1 cellular context compared by ENCODE assay signal in genomic region chr5:56329652-56330051, GRCh38.
TF ChIP-seq lines count a peak whose summit lies in the region.

No MANE protein-coding gene starts in this region.

TF ChIP-seq in GM12878, 131 proteins besides CTCF, POLR2A, EP300 and RAD21 (continued from another document and continues in another):
- no peak for TF ChIP-seq RELB (IDR thresholded peaks at IDR 0.05; ENCODE audit: low read depth)
- no peak; the same call in 1 of the 2 replicates for TF ChIP-seq CBFB (IDR thresholded peaks at IDR 0.05; ENCODE audit: low read depth)
- TF ChIP-seq ZNF384 (IDR thresholded peaks at IDR 0.05; ENCODE audit: borderline replicate concordance, low read depth, low read length): no peak
- no peak for TF ChIP-seq RBBP5 (conservative IDR thresholded peaks at IDR 0.05)
- peak; percentile 30 to 33; a peak in 2 of 4 replicates for TF ChIP-seq IKZF2 (IDR thresholded peaks at IDR 0.05)
- TF ChIP-seq EZH2 (IDR thresholded peaks at IDR 0.05; ENCODE audit: borderline replicate concordance, control insufficient read depth, low read depth, low read length): no peak
- TF ChIP-seq SMAD5 (IDR thresholded peaks at IDR 0.05; ENCODE audit: low read depth): no peak
- TF ChIP-seq ZNF592 (IDR thresholded peaks at IDR 0.05): no peak
- TF ChIP-seq CREM (IDR thresholded peaks at IDR 0.05; ENCODE audit: low read depth): peak; percentile 87
- TF ChIP-seq RCOR1 (conservative IDR thresholded peaks at IDR 0.05; ENCODE audit: low read depth, low read length): no peak
- TF ChIP-seq NR2F1 (conservative IDR thresholded peaks at IDR 0.05): peak; percentile 86
- TF ChIP-seq LARP7 (IDR thresholded peaks at IDR 0.05): no peak
- TF ChIP-seq ZNF687 (IDR thresholded peaks at IDR 0.05): no peak
- TF ChIP-seq NFXL1 (IDR thresholded peaks at IDR 0.05; ENCODE audit: borderline replicate concordance): no peak
- TF ChIP-seq GABPA (IDR thresholded peaks at IDR 0.05; ENCODE audit: low read depth): peak; percentile 52; the same call in 1 of the 2 replicates
- TF ChIP-seq ASH2L (IDR thresholded peaks at IDR 0.05; ENCODE audit: borderline replicate concordance, low read depth): no peak
- TF ChIP-seq SRF (IDR thresholded peaks at IDR 0.05; ENCODE audit: low read depth in 2 of 2, low read length in 2 of 2): 0 out of 4 replicates have a peak, but pooled peaks of 1 of the 2 experiments have one; percentile 26
- TF ChIP-seq TCF3 (IDR thresholded peaks at IDR 0.05; ENCODE audit: borderline replicate concordance, insufficient read depth, low read depth, low read length): no peak
- no peak; the same call in 1 of the 2 replicates for TF ChIP-seq BACH1 (IDR thresholded peaks at IDR 0.05; ENCODE audit: borderline replicate concordance)
- TF ChIP-seq MEF2B (IDR thresholded peaks at IDR 0.05; ENCODE audit: partially characterized antibody, poor library complexity, severe bottlenecking): no peak
- 0 out of 2 replicates have a peak, but pooled peaks have one; percentile 45 for TF ChIP-seq NBN (IDR thresholded peaks at IDR 0.05)
- no peak for TF ChIP-seq ZBTB4 (CRISPR knock-in tag; IDR thresholded peaks at IDR 0.05)
- no peak for TF ChIP-seq PAX8 (IDR thresholded peaks at IDR 0.05)
- no peak for TF ChIP-seq HCFC1 (IDR thresholded peaks at IDR 0.05; ENCODE audit: low read length)
- TF ChIP-seq SMAD1 (IDR thresholded peaks at IDR 0.05; ENCODE audit: low read depth, partially characterized antibody): no peak
- TF ChIP-seq ZZZ3 (IDR thresholded peaks at IDR 0.05; ENCODE audit: control insufficient read depth, insufficient read length, low read depth): no peak
- TF ChIP-seq MXI1 (IDR thresholded peaks at IDR 0.05; ENCODE audit: low read depth, low read length): no peak
- no peak for TF ChIP-seq ZBTB33 (IDR thresholded peaks at IDR 0.05)
- peak; percentile 67; the same call in 1 of the 2 replicates for TF ChIP-seq ZBED1 (IDR thresholded peaks at IDR 0.05; ENCODE audit: borderline replicate concordance)
- TF ChIP-seq CHD4 (IDR thresholded peaks at IDR 0.05): no peak
- peak; percentile 95 for TF ChIP-seq JUNB (IDR thresholded peaks at IDR 0.05)
- peak; percentile 79 for TF ChIP-seq MTA2 (IDR thresholded peaks at IDR 0.05; ENCODE audit: low read depth)
- no peak for TF ChIP-seq RB1 (IDR thresholded peaks at IDR 0.05; ENCODE audit: borderline replicate concordance)
- TF ChIP-seq FOXK2 (IDR thresholded peaks at IDR 0.05): no peak
- no peak for TF ChIP-seq WRNIP1 (IDR thresholded peaks at IDR 0.05; ENCODE audit: borderline replicate concordance, low read depth, low read length)
- peak; percentile 83; the same call in 1 of the 2 replicates for TF ChIP-seq FOXM1 (IDR thresholded peaks at IDR 0.05; ENCODE audit: low read depth, low read length)
- no peak for TF ChIP-seq BCL3 (IDR thresholded peaks at IDR 0.05; ENCODE audit: borderline replicate concordance, insufficient read depth, low read depth, low read length, poor library complexity, severe bottlenecking)
- TF ChIP-seq IRF3 (IDR thresholded peaks at IDR 0.05): no peak
- no peak for TF ChIP-seq RFX5 (IDR thresholded peaks at IDR 0.05; ENCODE audit: low read depth, low read length)
- TF ChIP-seq STAT3 (IDR thresholded peaks at IDR 0.05; ENCODE audit: low read depth, low read length): no peak
- TF ChIP-seq TCF7 (IDR thresholded peaks at IDR 0.05; ENCODE audit: borderline replicate concordance): no peak; the same call in 1 of the 2 replicates
- peak; percentile 92 for TF ChIP-seq RUNX3 (IDR thresholded peaks at IDR 0.05; ENCODE audit: low read length)
- TF ChIP-seq CBX3 (IDR thresholded peaks at IDR 0.05; ENCODE audit: borderline replicate concordance, low read depth): no peak
- no peak for TF ChIP-seq TARDBP (IDR thresholded peaks at IDR 0.05; ENCODE audit: borderline replicate concordance)
- TF ChIP-seq USF1 (IDR thresholded peaks at IDR 0.05; ENCODE audit: borderline replicate concordance, extremely low read length, insufficient read depth, low read depth, low read length): no peak
